Comparison of ENCODE assay signal across 15 cellular contexts in genomic region chr16:11528053-11528452, GRCh38.
"Had no signal": no experiment of that assay in that cellular context is flagged by ENCODE, and none has a peak within 500 bp of the region (broad histone marks: within the 10 kb centered on the region; RNA-seq: fewer than 3 reads in every experiment).

No MANE protein-coding gene starts in this region.

- H3K4me1 ChIP-seq: gastrocnemius medialis, right atrium auricular region had no signal

- DNase-seq: effector memory CD8-positive, alpha-beta T cell; gastrocnemius medialis; heart right ventricle; hypothalamus; kidney glomerular epithelial cell; natural killer cell; nucleus accumbens; ovary; stimulated activated CD4-positive, alpha-beta T cell treated with anti-CD3 and anti-CD28 coated beads, Interleukin-2, amount 100 ng/mL, for 48 hours; stimulated activated naive CD4-positive, alpha-beta T cell treated with Interleukin-2 at 50 U/mL for 16 hours; trophoblast cell had no signal

- H3K4me2 ChIP-seq: smooth muscle cell had no signal

- H3K4me3 ChIP-seq: esophagus muscularis mucosa, gastrocnemius medialis, heart right ventricle, ovary, right atrium auricular region, smooth muscle cell had no signal

- H3K27me3 ChIP-seq: ovary, right atrium auricular region had no signal

- ATAC-seq: effector memory CD8-positive, alpha-beta T cell; gastrocnemius medialis; heart right ventricle; natural killer cell had no signal

- H3K36me3 ChIP-seq: esophagus muscularis mucosa, gastrocnemius medialis, heart right ventricle, ovary, right atrium auricular region had no signal

- H3K27ac ChIP-seq: epithelial cell of prostate, esophagus muscularis mucosa, gastrocnemius medialis, heart right ventricle, ovary, right atrium auricular region had no signal

- H3K9me3 ChIP-seq: esophagus muscularis mucosa, gastrocnemius medialis, heart right ventricle, ovary, right atrium auricular region had no signal
